Comparison of ENCODE assay signal across 24 cellular contexts in genomic region chr4:1743975-1744374, GRCh38. TPM values are rescaled to one million over a fixed set of nuclear protein-coding genes. Genes with fewer than 3 reads are reported as not detected.
"Had no signal": no experiment of that assay in that cellular context is flagged by ENCODE, and none has a peak within 500 bp of the region (broad histone marks: within the 10 kb centered on the region; RNA-seq: fewer than 3 reads in every experiment).

No MANE protein-coding gene starts in this region.

- H3K9me3 ChIP-seq: colonic mucosa, neutrophil, ovary, prostate gland, thoracic aorta, upper lobe of right lung had no signal

- H3K27ac Mint-ChIP-seq: memory B cell; natural killer cell treated with Interleukin-12 subunit alpha and Interleukin-12 subunit beta and Interleukin-15 and Interleukin-18, amount 100 ng/mL, for 72 hours; T-helper 2 cell treated with Interferon-gamma antibody and Interleukin-4, amounts not matched to agents 5 μg/mL and 100 μg/mL, for 36 hours had no signal

- H3K27me3 ChIP-seq: breast epithelium, colonic mucosa, hepatocyte, ovary, upper lobe of right lung had no signal

- ATAC-seq: natural killer cell treated with Interleukin-12 subunit alpha and Interleukin-12 subunit beta and Interleukin-15 and Interleukin-18, amount 100 ng/mL, for 72 hours; T-cell; upper lobe of right lung had no signal

- H3K4me1 Mint-ChIP-seq: activated naive CD8-positive, alpha-beta T cell treated with anti-CD3 and anti-CD28 coated beads, Interleukin-2, amount 10 ng/mL, durations not matched to agents 7 days and 5 days; central memory CD8-positive, alpha-beta T cell; memory B cell; T-cell had no signal

- H3K9me3 Mint-ChIP-seq: activated naive CD8-positive, alpha-beta T cell treated with anti-CD3 and anti-CD28 coated beads, Interleukin-2, amount 10 ng/mL, durations not matched to agents 7 days and 5 days; central memory CD8-positive, alpha-beta T cell; memory B cell; natural killer cell treated with Interleukin-12 subunit alpha and Interleukin-12 subunit beta and Interleukin-15 and Interleukin-18, amount 100 ng/mL, for 72 hours; T-cell had no signal

- DNase-seq: activated CD4-positive, alpha-beta T cell treated with anti-CD3 and anti-CD28 coated beads for 1 hour; activated CD8-positive, alpha-beta memory T cell treated with anti-CD3 and anti-CD28 coated beads for 24 hours; activated effector memory CD4-positive, alpha-beta T cell treated with anti-CD3 and anti-CD28 coated beads, Interleukin-2, amount 50 U/mL, for 16 hours; activated naive CD8-positive, alpha-beta T cell treated with anti-CD3 and anti-CD28 coated beads, Interleukin-2, amount 10 ng/mL, durations not matched to agents 7 days and 5 days; amniotic stem cell; colonic mucosa; dorsolateral prefrontal cortex; glutamatergic neuron; ovary; spleen; stimulated activated CD4-positive, alpha-beta T cell treated with anti-CD3 and anti-CD28 coated beads, Interleukin-4, amount 100 ng/mL, for 1 hour; stimulated activated naive CD4-positive, alpha-beta T cell treated with Interleukin-2 at 50 U/mL for 16 hours; T-cell; upper lobe of right lung had no signal

- H3K4me3 Mint-ChIP-seq: activated naive CD8-positive, alpha-beta T cell treated with anti-CD3 and anti-CD28 coated beads, Interleukin-2, amount 10 ng/mL, durations not matched to agents 7 days and 5 days; central memory CD8-positive, alpha-beta T cell; memory B cell; natural killer cell treated with Interleukin-12 subunit alpha and Interleukin-12 subunit beta and Interleukin-15 and Interleukin-18, amount 100 ng/mL, for 72 hours; T-cell; T-helper 2 cell treated with Interferon-gamma antibody and Interleukin-4, amounts not matched to agents 5 μg/mL and 100 μg/mL, for 36 hours had no signal

- H3K27ac ChIP-seq: breast epithelium, colonic mucosa, dorsolateral prefrontal cortex, esophagus muscularis mucosa, hepatocyte, ovary, prostate gland, spleen, thoracic aorta, upper lobe of right lung had no signal

- H3K4me3 ChIP-seq: breast epithelium, colonic mucosa, dorsolateral prefrontal cortex, esophagus muscularis mucosa, hepatocyte, ovary, prostate gland, spleen, thoracic aorta, upper lobe of right lung had no signal

- H3K36me3 ChIP-seq: breast epithelium, colonic mucosa, ovary, prostate gland, thoracic aorta had no signal

- H3K4me1 ChIP-seq: breast epithelium, colonic mucosa had no signal

- H3K27me3 Mint-ChIP-seq: activated naive CD8-positive, alpha-beta T cell treated with anti-CD3 and anti-CD28 coated beads, Interleukin-2, amount 10 ng/mL, durations not matched to agents 7 days and 5 days; central memory CD8-positive, alpha-beta T cell; memory B cell; natural killer cell treated with Interleukin-12 subunit alpha and Interleukin-12 subunit beta and Interleukin-15 and Interleukin-18, amount 100 ng/mL, for 72 hours; T-cell had no signal

RNA-seq across cellular contexts. Expression of gene FGFR3, which starts 49.1 kb away (rescaled TPM):
- total RNA-seq: natural killer cell treated with Interleukin-12 subunit alpha and Interleukin-12 subunit beta and Interleukin-15 and Interleukin-18, amount 100 ng/mL, for 72 hours had no signal
